2 cellular contexts compared by ENCODE assay signal in genomic region chr14:61104358-61104757, GRCh38.
TF ChIP-seq lines count a peak whose summit lies in the region.

No MANE protein-coding gene starts in this region.

TF ChIP-seq in IMR-90, 13 proteins besides CTCF, POLR2A, EP300 and RAD21:
- TF ChIP-seq USF2 (IDR thresholded peaks at IDR 0.05; ENCODE audit: low read depth, low read length) (no peak), ELK1 (IDR thresholded peaks at IDR 0.05; ENCODE audit: borderline replicate concordance, low read depth, low read length) (no peak), MXI1 (IDR thresholded peaks at IDR 0.05; ENCODE audit: borderline replicate concordance, low read depth, low read length) (no peak), SMC3 (IDR thresholded peaks at IDR 0.05; ENCODE audit: low read depth, low read length) (no peak), MAZ (IDR thresholded peaks at IDR 0.05; ENCODE audit: borderline replicate concordance, low read depth, low read length) (no peak), BHLHE40 (IDR thresholded peaks at IDR 0.05; ENCODE audit: low read depth, low read length) (no peak), CHD1 (IDR thresholded peaks at IDR 0.05; ENCODE audit: low read depth, low read length) (no peak), RFX5 (IDR thresholded peaks at IDR 0.05; ENCODE audit: low read depth, low read length) (no peak), RCOR1 (IDR thresholded peaks at IDR 0.05; ENCODE audit: insufficient replicate concordance, low read length) (no peak), MAFK (IDR thresholded peaks at IDR 0.05; ENCODE audit: low read depth, low read length) (no peak), FOS (IDR thresholded peaks at IDR 0.05; ENCODE audit: low read depth, low read length) (no peak), CEBPB (IDR thresholded peaks at IDR 0.05; ENCODE audit: low read depth, low read length) (no peak)

TF ChIP-seq in HEK293T, 16 proteins besides CTCF, POLR2A, EP300 and RAD21:
- TF ChIP-seq BHLHE40 (IDR thresholded peaks at IDR 0.05; ENCODE audit: borderline replicate concordance) (no peak), ZNF384 (IDR thresholded peaks at IDR 0.05) (no peak), SP1 (IDR thresholded peaks at IDR 0.05) (no peak), TARDBP (IDR thresholded peaks at IDR 0.05) (no peak), ELF4 (IDR thresholded peaks at IDR 0.05) (no peak), LEF1 (IDR thresholded peaks at IDR 0.05; ENCODE audit: borderline replicate concordance) (no peak), ARNT (IDR thresholded peaks at IDR 0.05) (no peak), PKNOX1 (IDR thresholded peaks at IDR 0.05) (no peak), FOXA1 (IDR thresholded peaks at IDR 0.05) (no peak), L3MBTL2 (conservative IDR thresholded peaks at IDR 0.05) (no peak), HDGF (IDR thresholded peaks at IDR 0.05; ENCODE audit: borderline replicate concordance) (no peak), CTBP1 (IDR thresholded peaks at IDR 0.05; ENCODE audit: borderline replicate concordance) (no peak), FOXM1 (IDR thresholded peaks at IDR 0.05; ENCODE audit: borderline replicate concordance) (no peak), FOXK2 (IDR thresholded peaks at IDR 0.05) (no peak), NFRKB (IDR thresholded peaks at IDR 0.05) (no peak), SUZ12 (IDR thresholded peaks at IDR 0.05) (no peak)
TF ChIP-seq in HEK293T: peak in this region for 0.
